Comparison of ENCODE assay signal across 31 cellular contexts in genomic region chr2:212259236-212259635, GRCh38.
"Had no signal": no experiment of that assay in that cellular context is flagged by ENCODE, and none has a peak within 500 bp of the region (broad histone marks: within the 10 kb centered on the region; RNA-seq: fewer than 3 reads in every experiment).

No MANE protein-coding gene starts in this region.

- H3K4me3 Mint-ChIP-seq: activated CD4-positive, alpha-beta memory T cell treated with anti-CD3 and anti-CD28 coated beads, Interleukin-2, amount 10 ng/mL, durations not matched to agents 7 days and 5 days; activated CD4-positive, alpha-beta T cell treated with anti-CD3 and anti-CD28 coated beads, Interleukin-2, amount 10 ng/mL, durations not matched to agents 7 days and 5 days; activated naive CD4-positive, alpha-beta T cell treated with anti-CD3 and anti-CD28 coated beads, Interleukin-2, amount 10 ng/mL, durations not matched to agents 7 days and 5 days; activated naive CD8-positive, alpha-beta T cell treated with anti-CD3 and anti-CD28 coated beads, Interleukin-2, amount 10 ng/mL, durations not matched to agents 7 days and 5 days; activated T-cell treated with anti-CD3 and anti-CD28 coated beads, Interleukin-2, amount 50 U/mL, for 24 hours; activated T-cell treated with anti-CD3 and anti-CD28 coated beads, Interleukin-2, amount 50 U/mL, for 72 hours; brain; dendritic cell treated with granulocyte-macrophage colony-stimulating factor and Interleukin-4, amounts not matched to agents 40 ng/mL and 50 ng/mL, for 4 days; endodermal cell; WTC11 had no signal

- H3K27me3 Mint-ChIP-seq: activated CD4-positive, alpha-beta memory T cell treated with anti-CD3 and anti-CD28 coated beads, Interleukin-2, amount 10 ng/mL, durations not matched to agents 7 days and 5 days; activated CD4-positive, alpha-beta T cell treated with anti-CD3 and anti-CD28 coated beads, Interleukin-2, amount 10 ng/mL, durations not matched to agents 7 days and 5 days; activated naive CD4-positive, alpha-beta T cell treated with anti-CD3 and anti-CD28 coated beads, Interleukin-2, amount 10 ng/mL, durations not matched to agents 7 days and 5 days; activated naive CD8-positive, alpha-beta T cell treated with anti-CD3 and anti-CD28 coated beads, Interleukin-2, amount 10 ng/mL, durations not matched to agents 7 days and 5 days; activated T-cell treated with anti-CD3 and anti-CD28 coated beads, Interleukin-2, amount 50 U/mL, for 24 hours; dendritic cell treated with granulocyte-macrophage colony-stimulating factor and Interleukin-4, amounts not matched to agents 40 ng/mL and 50 ng/mL, for 4 days had no signal

- H3K27ac Mint-ChIP-seq: activated CD4-positive, alpha-beta memory T cell treated with anti-CD3 and anti-CD28 coated beads, Interleukin-2, amount 10 ng/mL, durations not matched to agents 7 days and 5 days; activated CD4-positive, alpha-beta T cell treated with anti-CD3 and anti-CD28 coated beads, Interleukin-2, amount 10 ng/mL, durations not matched to agents 7 days and 5 days; activated naive CD4-positive, alpha-beta T cell treated with anti-CD3 and anti-CD28 coated beads, Interleukin-2, amount 10 ng/mL, durations not matched to agents 7 days and 5 days; activated naive CD4-positive, alpha-beta T cell treated with anti-CD3 and anti-CD28 coated beads, Interleukin-2, amount 50 U/mL, for 72 hours; activated naive CD8-positive, alpha-beta T cell treated with anti-CD3 and anti-CD28 coated beads, Interleukin-2, amount 10 ng/mL, durations not matched to agents 7 days and 5 days; activated T-cell treated with anti-CD3 and anti-CD28 coated beads, Interleukin-2, amount 50 U/mL, for 24 hours; activated T-cell treated with anti-CD3 and anti-CD28 coated beads, Interleukin-2, amount 50 U/mL, for 72 hours; brain; dendritic cell treated with granulocyte-macrophage colony-stimulating factor and Interleukin-4, amounts not matched to agents 40 ng/mL and 50 ng/mL, for 4 days; endodermal cell; WTC11 had no signal

- H3K9me3 ChIP-seq: ascending aorta, breast epithelium, esophagus squamous epithelium, heart right ventricle had no signal

- H3K4me1 Mint-ChIP-seq: activated CD4-positive, alpha-beta memory T cell treated with anti-CD3 and anti-CD28 coated beads, Interleukin-2, amount 10 ng/mL, durations not matched to agents 7 days and 5 days; activated CD4-positive, alpha-beta T cell treated with anti-CD3 and anti-CD28 coated beads, Interleukin-2, amount 10 ng/mL, durations not matched to agents 7 days and 5 days; activated naive CD4-positive, alpha-beta T cell treated with anti-CD3 and anti-CD28 coated beads, Interleukin-2, amount 10 ng/mL, durations not matched to agents 7 days and 5 days; activated naive CD8-positive, alpha-beta T cell treated with anti-CD3 and anti-CD28 coated beads, Interleukin-2, amount 10 ng/mL, durations not matched to agents 7 days and 5 days; endodermal cell had no signal

- H3K36me3 ChIP-seq: ascending aorta, breast epithelium, cardiac muscle cell, esophagus squamous epithelium, heart right ventricle had no signal

- H3K4me1 ChIP-seq: ascending aorta, breast epithelium, esophagus squamous epithelium, heart right ventricle had no signal

- H3K36me3 Mint-ChIP-seq: activated naive CD4-positive, alpha-beta T cell treated with anti-CD3 and anti-CD28 coated beads, Interleukin-2, amount 10 ng/mL, durations not matched to agents 7 days and 5 days; activated naive CD4-positive, alpha-beta T cell treated with anti-CD3 and anti-CD28 coated beads, Interleukin-2, amount 50 U/mL, for 72 hours; activated naive CD8-positive, alpha-beta T cell treated with anti-CD3 and anti-CD28 coated beads, Interleukin-2, amount 10 ng/mL, durations not matched to agents 7 days and 5 days; WTC11 had no signal

- H3K4me3 ChIP-seq: ascending aorta, breast epithelium, cardiac muscle cell, coronary artery, dorsolateral prefrontal cortex, esophagus squamous epithelium, heart right ventricle had no signal

- H3K27ac ChIP-seq: ascending aorta, breast epithelium, cardiac muscle cell, coronary artery, dorsolateral prefrontal cortex, esophagus squamous epithelium, heart right ventricle, VCaP had no signal

- DNase-seq: activated CD4-positive, alpha-beta memory T cell treated with anti-CD3 and anti-CD28 coated beads, Interleukin-2, amount 10 ng/mL, durations not matched to agents 7 days and 5 days; activated CD4-positive, alpha-beta T cell treated with anti-CD3 and anti-CD28 coated beads for 1 hour; activated CD4-positive, alpha-beta T cell treated with anti-CD3 and anti-CD28 coated beads for 4 hours; activated CD4-positive, alpha-beta T cell treated with anti-CD3 and anti-CD28 coated beads, Interleukin-2, amount 10 ng/mL, durations not matched to agents 7 days and 5 days; activated CD4-positive, alpha-beta T cell treated with anti-CD3 and anti-CD28 coated beads, Interleukin-2, amount 50 U/mL, for 4 hours; activated CD8-positive, alpha-beta memory T cell treated with anti-CD3 and anti-CD28 coated beads, Interleukin-2, amount 50 U/mL, for 48 hours; activated gamma-delta T cell; activated naive CD4-positive, alpha-beta T cell; activated naive CD4-positive, alpha-beta T cell treated with anti-CD3 and anti-CD28 coated beads, Interleukin-2, amount 10 ng/mL, durations not matched to agents 7 days and 5 days; activated naive CD8-positive, alpha-beta T cell treated with anti-CD3 and anti-CD28 coated beads, Interleukin-2, amount 10 ng/mL, durations not matched to agents 7 days and 5 days; activated T-cell treated with anti-CD3 and anti-CD28 coated beads for 4 hours; activated T-cell treated with anti-CD3 and anti-CD28 coated beads, Interleukin-2, amount 50 U/mL, for 24 hours; activated T-cell treated with anti-CD3 and anti-CD28 coated beads, Interleukin-2, amount 50 U/mL, for 72 hours; central memory CD4-positive, alpha-beta T cell; cerebellar nuclear complex; dorsolateral prefrontal cortex; effector memory CD4-positive, alpha-beta T cell; endodermal cell; esophagus squamous epithelium; foreskin melanocyte; heart right ventricle; T-helper 2 cell had no signal

- H3K27me3 ChIP-seq: ascending aorta, breast epithelium, cardiac muscle cell, dorsolateral prefrontal cortex, esophagus squamous epithelium, heart right ventricle had no signal

- H3K9me3 Mint-ChIP-seq: activated CD4-positive, alpha-beta T cell treated with anti-CD3 and anti-CD28 coated beads, Interleukin-2, amount 10 ng/mL, durations not matched to agents 7 days and 5 days; activated naive CD4-positive, alpha-beta T cell treated with anti-CD3 and anti-CD28 coated beads, Interleukin-2, amount 10 ng/mL, durations not matched to agents 7 days and 5 days; activated naive CD8-positive, alpha-beta T cell treated with anti-CD3 and anti-CD28 coated beads, Interleukin-2, amount 10 ng/mL, durations not matched to agents 7 days and 5 days; activated T-cell treated with anti-CD3 and anti-CD28 coated beads, Interleukin-2, amount 50 U/mL, for 24 hours; dendritic cell treated with granulocyte-macrophage colony-stimulating factor and Interleukin-4, amounts not matched to agents 40 ng/mL and 50 ng/mL, for 4 days; endodermal cell; WTC11 had no signal
